Comparison of ENCODE assay signal across 8 cellular contexts in genomic region chr12:113214938-113215400, GRCh38. TPM values are rescaled to one million over a fixed set of nuclear protein-coding genes. Genes with fewer than 3 reads are reported as not detected.
DNase-seq lines count a peak whose midpoint lies in the region; ATAC-seq, FAIRE-seq and TF ChIP-seq lines count a peak whose summit lies in the region.

No MANE protein-coding gene starts in this region.

- no peak overlapping the region for H3K27ac ChIP-seq in K562 (ENCODE audit: extremely low read depth, low read depth, low read length)
- H3K27ac ChIP-seq in lung (ENCODE audit: low read depth in 1 of 2, low read length in 1 of 2): peak overlapping the region in 1 of 2 donors; percentile 74

- no peak for TF ChIP-seq POLR2A in K562 (conservative IDR thresholded peaks at IDR 0.05)

- H2AFZ ChIP-seq in K562 (ENCODE audit: low read depth, low read length): no peak overlapping the region

- H4K20me1 ChIP-seq in K562 (replicated peaks; ENCODE audit: control insufficient read depth, insufficient read depth, low read length): no peaks in the 10 kb centered on the region

- no peaks in the 10 kb centered on the region for H3K9me1 ChIP-seq in K562 (ENCODE audit: control insufficient read depth, insufficient read depth, low read length)

- DNase-seq in A172 (ENCODE audit: low spot score) (peak; percentile 98), NCI-H460 (ENCODE audit: extremely low read depth, low read depth) (peak; percentile 57), K562 (ENCODE audit: extremely low read depth in 1 of 4, low spot score in 3 of 4) (no peak), lung (ENCODE audit: low spot score) (peak; percentile 70), DMS153 (lab: John Stamatoyannopoulos, UW) (no peak), DMS 273 treated with DMSO at 0.1 percent for 48 hours (lab: John Stamatoyannopoulos, UW) (no peak), NCI-H526 treated with DMSO at 0.1 percent for 48 hours (lab: John Stamatoyannopoulos, UW) (no peak)

- no TSS peak for BruUV-seq in K562 (replicated peaks; lab: Mats Ljungman, UMichigan)

- H3K9me3 ChIP-seq in K562 (replicated peaks; ENCODE audit: control insufficient read depth, insufficient read depth, low read depth, low read length) (no peaks in the 10 kb centered on the region), lung (ENCODE audit: control insufficient read depth in 2 of 2, insufficient read depth in 1 of 2, low read length in 1 of 2) (no peaks in the 10 kb centered on the region)

- FAIRE-seq in K562 (lab: Jason Lieb, UNC): no peak

- POLR2A ChIA-PET in K562 (lab: Yijun Ruan, JAX): no interaction called here

- no peak overlapping the region for H3K4me3 ChIP-seq in K562
- no peak overlapping the region for H3K4me3 ChIP-seq in lung

- no peak for TF ChIP-seq RAD21 in K562 (CRISPR knock-in tag; conservative IDR thresholded peaks at IDR 0.05 in 1 of 2, IDR thresholded peaks at IDR 0.05 in 1 of 2)

- H3K9ac ChIP-seq in K562 (ENCODE audit: insufficient read depth in 1 of 2, low read depth in 2 of 2, low read length in 2 of 2): no peak overlapping the region

- H3K36me3 ChIP-seq in K562 (ENCODE audit: control insufficient read depth, insufficient read depth, low read length) (no peaks in the 10 kb centered on the region), lung (ENCODE audit: control insufficient read depth in 2 of 2, insufficient read depth in 2 of 2, low read length in 2 of 2) (no peaks in the 10 kb centered on the region)

- H3K27me3 ChIP-seq in K562 (ENCODE audit: control insufficient read depth in 2 of 2, insufficient read depth in 2 of 2, low read length in 2 of 2) (no peaks in the 10 kb centered on the region; a peak in 1 of 5 replicates), lung (ENCODE audit: control insufficient read depth, insufficient read depth) (no peaks in the 10 kb centered on the region)

- WGBS in K562 (ENCODE audit: insufficient coverage, low coverage, missing lambda C conversion rate): 27% methylated on average over 5 of the region's 5 CpGs
- WGBS in lung, 2 donors: 32 to 35% methylated on average over 5 of the region's 5 CpGs

- no peak for TF ChIP-seq CTCF in K562 (IDR thresholded peaks at IDR 0.05 in 2 of 3, conservative IDR thresholded peaks at IDR 0.05 in 1 of 3; ENCODE audit: insufficient read depth in 2 of 3, low read depth in 1 of 3, low read length in 3 of 3)
- no peak for TF ChIP-seq CTCF in lung (IDR thresholded peaks at IDR 0.05; ENCODE audit: control extremely low read depth, extremely low read depth)

- intact Hi-C loops in K562 (cut with micrococcal nuclease): no loop called here

- CTCF ChIA-PET in K562 (lab: Yijun Ruan, JAX; ENCODE audit: low intra/inter-chr PET ratio): no interaction called here

- in situ Hi-C loops in K562 (cut with MboI): no loop called here

- no peak overlapping the region for H3K4me2 ChIP-seq in K562 (ENCODE audit: insufficient read depth, low read length)

- peaks cover 0 to 3% of the 10 kb centered on the region in 2 experiments; a peak in 2 of 5 replicates for H3K4me1 ChIP-seq in K562 (replicated peaks in 1 of 2; ENCODE audit: control insufficient read depth in 2 of 2, insufficient read depth in 2 of 2, low read length in 2 of 2)
- peaks cover 4 to 6% of the 10 kb centered on the region in 2 donors for H3K4me1 ChIP-seq in lung (ENCODE audit: control insufficient read depth in 2 of 2, insufficient read depth in 2 of 2, low read length in 2 of 2)

- H3K79me2 ChIP-seq in K562 (ENCODE audit: control insufficient read depth, insufficient read depth, low read length): no peaks in the 10 kb centered on the region

- no peak for TF ChIP-seq EP300 in K562 (IDR thresholded peaks at IDR 0.05; ENCODE audit: low read length)

- peak; percentile 52 for ATAC-seq in GM19467 (IDR thresholded peaks at IDR 0.05; ENCODE audit: unreplicated experiment)
- ATAC-seq in K562: peak; percentile 67
- peak; percentile 89 for ATAC-seq in lung (ENCODE audit: insufficient read depth, low FRiP score)

TF ChIP-seq in K562, 482 proteins besides CTCF, POLR2A, EP300 and RAD21 (continues in another document):
- no peak for TF ChIP-seq THRAP3 (IDR thresholded peaks at IDR 0.05; ENCODE audit: borderline replicate concordance)
- TF ChIP-seq PHB2 (IDR thresholded peaks at IDR 0.05; ENCODE audit: low read depth): no peak

RNA-seq across cellular contexts. Expression of gene TPCN1, which starts 6.3 kb away (rescaled TPM):
- 8.9 and 13.3 TPM in 2 replicates for total RNA-seq in A172 (2014; rRNA removed; shearing (Covaris generic))
- 11.3 and 11.4 TPM in 2 replicates for total RNA-seq in NCI-H460 (2014; rRNA removed; shearing (Covaris generic))
- polyA plus RNA-seq in NCI-H460 (2014; cell fraction: nucleus; rRNA removed): 63.3 and 65.7 TPM in 2 replicates
- 112 and 252 TPM in 2 replicates for total RNA-seq in K562 (2011; cell fraction: chromatin; rRNA removed; ENCODE audit: low replicate concordance)
- 110 and 123 TPM in 2 replicates for total RNA-seq in K562 (2011; cell fraction: nucleolus; rRNA removed)
- total RNA-seq in K562 (2011; cell fraction: nucleoplasm; rRNA removed): 98.7 and 108 TPM in 2 replicates
- total RNA-seq in K562 (2014; rRNA removed) (6.4 and 9.2 TPM in 2 replicates), K562 (2014; rRNA removed; fragmentation: Illumina TruSeq; extraction: Trizol) (5.5 and 6.1 TPM in 2 replicates), K562 (2015; rRNA removed; fragmentation: Illumina TruSeq; extraction: Trizol) (7.4 and 7.8 TPM in 2 replicates), K562 (2021) (23.8 and 27.2 TPM in 2 replicates), lung (10 to 100 TPM; 32.0 to 61.7 TPM)
- polyA plus RNA-seq in K562 (2011; rRNA removed) (12.8 and 18.9 TPM in 2 replicates), K562 (2014; fragmentation: Illumina TruSeq; extraction: Trizol) (16.2 and 17.0 TPM in 2 replicates), K562 (2014; fragmentation: Nextera tagmentation; extraction: Ambion mirVana) (1 to 10 TPM in 1 of 2 experiments, under 1 TPM in 1; 0.80 to 1.1 TPM), K562 (2014; rRNA removed) (19.2 and 19.3 TPM in 2 replicates), lung (10 to 100 TPM; 20.8 to 29.4 TPM)
- 8.0 and 10.3 TPM in 2 replicates for polyA plus RNA-seq in K562 (2011; cell fraction: cytosol; rRNA removed)
- polyA plus RNA-seq in K562 (2011; cell fraction: nucleus; rRNA removed): 137 and 160 TPM in 2 replicates
- polyA plus RNA-seq in K562 (2012): 20.9 and 33.9 TPM in 2 replicates
- polyA minus RNA-seq in K562 (2011; rRNA and poly(A)+ RNA removed): 7.8 and 12.1 TPM in 2 replicates
- 17.9 and 21.8 TPM in 2 replicates for polyA minus RNA-seq in K562 (2011; cell fraction: cytosol; rRNA and poly(A)+ RNA removed)
- polyA minus RNA-seq in K562 (2011; cell fraction: nucleus; rRNA and poly(A)+ RNA removed): 30.6 and 40.4 TPM in 2 replicates

RNA-seq across cellular contexts. Expression of gene RITA1, which starts 29.4 kb away (rescaled TPM):
- 51.2 and 52.2 TPM in 2 replicates for total RNA-seq in A172 (2014; rRNA removed; shearing (Covaris generic))
- total RNA-seq in NCI-H460 (2014; rRNA removed; shearing (Covaris generic)): 22.3 and 25.9 TPM in 2 replicates
- 39.6 and 44.8 TPM in 2 replicates for polyA plus RNA-seq in NCI-H460 (2014; cell fraction: nucleus; rRNA removed)
- 9.9 and 32.6 TPM in 2 replicates for total RNA-seq in K562 (2011; cell fraction: chromatin; rRNA removed; ENCODE audit: low replicate concordance)
- 18.9 and 25.0 TPM in 2 replicates for total RNA-seq in K562 (2011; cell fraction: nucleolus; rRNA removed)
- total RNA-seq in K562 (2011; cell fraction: nucleoplasm; rRNA removed): 17.7 and 18.0 TPM in 2 replicates
- total RNA-seq in K562 (2014; rRNA removed): 40.4 and 52.0 TPM in 2 replicates
- 12.7 and 15.6 TPM in 2 replicates for total RNA-seq in K562 (2014; rRNA removed; fragmentation: Illumina TruSeq; extraction: Trizol)
- total RNA-seq in K562 (2015; rRNA removed; fragmentation: Illumina TruSeq; extraction: Trizol): 34.3 and 36.7 TPM in 2 replicates
- total RNA-seq in K562 (2021): 34.9 and 38.9 TPM in 2 replicates
- 17.6 and 17.9 TPM in 2 replicates for polyA plus RNA-seq in K562 (2011; rRNA removed)
- polyA plus RNA-seq in K562 (2011; cell fraction: cytosol; rRNA removed): 23.1 and 48.6 TPM in 2 replicates
- 10.9 and 15.7 TPM in 2 replicates for polyA plus RNA-seq in K562 (2011; cell fraction: nucleus; rRNA removed)
- 23.0 and 27.5 TPM in 2 replicates for polyA plus RNA-seq in K562 (2012)
- polyA plus RNA-seq in K562 (2014; fragmentation: Illumina TruSeq; extraction: Trizol): 18.0 and 27.7 TPM in 2 replicates
- polyA plus RNA-seq in K562 (2014; fragmentation: Nextera tagmentation; extraction: Ambion mirVana): 1 to 10 TPM; 2.8 to 3.5 TPM
- 26.4 and 35.0 TPM in 2 replicates for polyA plus RNA-seq in K562 (2014; rRNA removed)
- 10.0 and 13.0 TPM in 2 replicates for polyA minus RNA-seq in K562 (2011; rRNA and poly(A)+ RNA removed)
- polyA minus RNA-seq in K562 (2011; cell fraction: cytosol; rRNA and poly(A)+ RNA removed): 12.1 and 15.7 TPM in 2 replicates
- 11.0 and 11.4 TPM in 2 replicates for polyA minus RNA-seq in K562 (2011; cell fraction: nucleus; rRNA and poly(A)+ RNA removed)
- 10 to 100 TPM in 1 of 2 donors, 1 to 10 TPM in 1; 9.1 to 19.7 TPM for total RNA-seq in lung
- 10 to 100 TPM; 12.3 to 16.2 TPM for polyA plus RNA-seq in lung

RNA-seq across cellular contexts. Expression of gene DDX54, which starts 29.7 kb away (rescaled TPM):
- 56.4 and 69.1 TPM in 2 replicates for total RNA-seq in A172 (2014; rRNA removed; shearing (Covaris generic))
- 54.5 and 61.9 TPM in 2 replicates for total RNA-seq in NCI-H460 (2014; rRNA removed; shearing (Covaris generic))
- polyA plus RNA-seq in NCI-H460 (2014; cell fraction: nucleus; rRNA removed): 72.3 and 125 TPM in 2 replicates
- total RNA-seq in K562 (2011; cell fraction: chromatin; rRNA removed; ENCODE audit: low replicate concordance): 60.9 and 181 TPM in 2 replicates
- total RNA-seq in K562 (2011; cell fraction: nucleolus; rRNA removed): 87.0 and 87.2 TPM in 2 replicates
- 56.8 and 61.4 TPM in 2 replicates for total RNA-seq in K562 (2011; cell fraction: nucleoplasm; rRNA removed)
- total RNA-seq in K562 (2014; rRNA removed) (100 and 135 TPM in 2 replicates), K562 (2014; rRNA removed; fragmentation: Illumina TruSeq; extraction: Trizol) (23.9 and 25.8 TPM in 2 replicates), K562 (2015; rRNA removed; fragmentation: Illumina TruSeq; extraction: Trizol) (48.5 and 51.4 TPM in 2 replicates), K562 (2021) (128 and 132 TPM in 2 replicates), lung (10 to 100 TPM; 17.9 to 75.3 TPM)
- polyA plus RNA-seq in K562 (2011; rRNA removed) (56.6 and 80.5 TPM in 2 replicates), K562 (2014; fragmentation: Illumina TruSeq; extraction: Trizol) (44.4 and 77.7 TPM in 2 replicates), K562 (2014; fragmentation: Nextera tagmentation; extraction: Ambion mirVana) (1 to 10 TPM; 1.4 to 3.1 TPM), K562 (2014; rRNA removed) (74.4 and 107 TPM in 2 replicates), lung (10 to 100 TPM; 43.6 to 60.2 TPM)
- 71.0 and 78.8 TPM in 2 replicates for polyA plus RNA-seq in K562 (2011; cell fraction: cytosol; rRNA removed)
- polyA plus RNA-seq in K562 (2011; cell fraction: nucleus; rRNA removed): 76.8 and 95.6 TPM in 2 replicates
- polyA plus RNA-seq in K562 (2012): 48.8 and 67.9 TPM in 2 replicates
- polyA minus RNA-seq in K562 (2011; rRNA and poly(A)+ RNA removed): 47.0 and 50.2 TPM in 2 replicates
- polyA minus RNA-seq in K562 (2011; cell fraction: cytosol; rRNA and poly(A)+ RNA removed): 52.1 and 64.3 TPM in 2 replicates
- polyA minus RNA-seq in K562 (2011; cell fraction: nucleus; rRNA and poly(A)+ RNA removed): 31.1 and 49.1 TPM in 2 replicates

Comparison
In these comparisons a context has a peak if more than half of its experiments do, and no peak if none do; other contexts are left out.
1. DNase-seq: peak in A172 (single experiment), NCI-H460 (single experiment) and lung (single experiment); none in K562 (0 of 4), DMS153 (single experiment), DMS 273 treated with DMSO at 0.1 percent for 48 hours (single experiment) and NCI-H526 treated with DMSO at 0.1 percent for 48 hours (single experiment).
2. Peak in every context shown above with its lines, with median percentiles within 50 percentile points of each other: ATAC-seq.